1 cellular context compared by ENCODE assay signal in the genomic region with DNA sequence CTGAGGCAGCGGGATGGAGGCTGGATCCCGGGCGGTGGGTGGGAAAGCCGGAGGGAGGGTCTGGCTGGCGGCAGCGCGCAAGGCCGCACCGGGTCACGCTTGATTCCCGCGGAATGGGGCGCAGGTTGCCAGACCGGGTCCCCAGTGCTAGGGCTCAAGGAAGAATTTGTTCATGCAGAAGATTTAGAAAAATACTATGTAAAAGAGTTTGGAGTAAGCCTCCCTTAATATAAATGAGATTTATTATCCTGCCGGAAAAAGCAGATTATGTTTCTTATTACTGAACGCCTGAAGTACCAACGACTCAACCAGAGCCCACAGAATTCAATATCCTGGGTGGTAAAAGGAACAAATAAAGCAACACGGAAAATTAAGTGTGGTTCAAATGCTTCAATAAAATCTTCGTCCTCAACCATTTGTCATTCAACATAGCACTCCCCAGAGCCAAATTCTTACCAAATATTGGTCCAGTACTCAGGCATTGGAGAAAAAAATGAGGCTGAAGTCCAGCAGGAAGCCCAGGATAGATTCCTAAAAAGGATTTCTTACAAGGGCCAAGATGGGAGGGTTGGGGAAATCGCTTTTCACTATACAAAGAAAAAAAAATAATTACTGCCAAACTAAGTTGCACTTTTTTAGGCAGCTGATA.
TF ChIP-seq lines count a peak whose summit lies in the region.

No MANE protein-coding gene starts in this region.

TF ChIP-seq in IMR-90, 13 proteins besides CTCF, POLR2A, EP300 and RAD21 (continued from another document):
- TF ChIP-seq, protein P1, sequence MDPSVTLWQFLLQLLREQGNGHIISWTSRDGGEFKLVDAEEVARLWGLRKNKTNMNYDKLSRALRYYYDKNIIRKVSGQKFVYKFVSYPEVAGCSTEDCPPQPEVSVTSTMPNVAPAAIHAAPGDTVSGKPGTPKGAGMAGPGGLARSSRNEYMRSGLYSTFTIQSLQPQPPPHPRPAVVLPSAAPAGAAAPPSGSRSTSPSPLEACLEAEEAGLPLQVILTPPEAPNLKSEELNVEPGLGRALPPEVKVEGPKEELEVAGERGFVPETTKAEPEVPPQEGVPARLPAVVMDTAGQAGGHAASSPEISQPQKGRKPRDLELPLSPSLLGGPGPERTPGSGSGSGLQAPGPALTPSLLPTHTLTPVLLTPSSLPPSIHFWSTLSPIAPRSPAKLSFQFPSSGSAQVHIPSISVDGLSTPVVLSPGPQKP (IDR thresholded peaks at IDR 0.05; ENCODE audit: borderline replicate concordance, low read depth, low read length) = no peak
- TF ChIP-seq RFX5 (IDR thresholded peaks at IDR 0.05; ENCODE audit: low read depth, low read length) (no peak), MAFK (IDR thresholded peaks at IDR 0.05; ENCODE audit: low read depth, low read length) (no peak), BHLHE40 (IDR thresholded peaks at IDR 0.05; ENCODE audit: low read depth, low read length) (no peak)
- TF ChIP-seq, protein P2, sequence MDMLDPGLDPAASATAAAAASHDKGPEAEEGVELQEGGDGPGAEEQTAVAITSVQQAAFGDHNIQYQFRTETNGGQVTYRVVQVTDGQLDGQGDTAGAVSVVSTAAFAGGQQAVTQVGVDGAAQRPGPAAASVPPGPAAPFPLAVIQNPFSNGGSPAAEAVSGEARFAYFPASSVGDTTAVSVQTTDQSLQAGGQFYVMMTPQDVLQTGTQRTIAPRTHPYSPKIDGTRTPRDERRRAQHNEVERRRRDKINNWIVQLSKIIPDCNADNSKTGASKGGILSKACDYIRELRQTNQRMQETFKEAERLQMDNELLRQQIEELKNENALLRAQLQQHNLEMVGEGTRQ (IDR thresholded peaks at IDR 0.05; ENCODE audit: low read depth, low read length) = no peak
